In the genomic region with DNA sequence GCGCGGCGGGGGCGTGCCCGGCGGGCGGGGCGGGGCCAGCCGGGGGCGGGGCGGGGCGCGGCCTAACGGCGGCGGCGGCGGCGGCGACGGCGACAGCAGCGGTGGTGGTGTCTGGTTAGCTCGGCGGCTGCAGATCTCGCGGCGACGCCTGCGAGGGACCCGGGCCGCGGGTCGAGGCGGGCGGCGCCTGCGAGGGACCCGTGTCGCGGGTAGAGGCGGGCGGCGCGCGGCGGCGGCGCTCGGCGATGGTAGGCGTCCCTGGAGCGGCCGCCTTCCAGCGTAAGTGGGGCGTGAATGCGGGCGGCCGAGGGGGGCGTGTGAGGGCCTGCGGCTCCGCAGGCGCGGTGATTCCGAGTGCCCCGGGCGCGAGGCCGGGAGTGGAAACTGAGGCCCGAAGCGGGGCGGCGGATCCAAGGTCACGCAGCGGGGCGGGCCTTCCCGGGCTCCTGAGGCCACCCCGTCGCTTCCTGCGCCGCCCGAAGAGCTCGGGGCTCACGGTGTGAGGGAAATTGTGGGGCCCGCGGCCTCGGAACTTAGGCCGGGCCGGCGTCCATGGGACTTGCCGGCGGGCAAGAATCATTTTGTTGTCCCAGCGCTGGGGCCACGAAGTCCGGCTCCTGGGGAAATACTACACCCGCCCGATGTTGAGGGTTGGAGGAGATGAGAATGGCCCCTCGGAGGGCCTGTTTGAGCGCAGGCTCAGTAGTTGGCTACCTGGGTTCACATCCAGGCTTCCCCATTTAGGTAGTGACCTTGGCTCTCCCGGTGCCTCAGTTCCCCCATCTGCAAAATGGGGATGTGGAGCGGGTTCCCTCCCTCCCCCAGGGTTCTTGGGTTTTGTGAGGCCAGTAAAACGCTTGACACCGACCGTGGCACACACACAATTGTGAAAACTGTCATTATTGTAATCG, we compare ENCODE assay signal across 1 cellular context.
TF ChIP-seq lines count a peak whose summit lies in the region.

Gene CBFA2T2, plus strand, starts transcription at position 74 of the 911 bp plus-strand sequence. Its CDS starts 172 bp downstream, at position 246.

TF ChIP-seq in HepG2, 621 proteins besides CTCF, POLR2A, EP300 and RAD21 (continued from another document and continues in another):
- TF ChIP-seq, protein P1, sequence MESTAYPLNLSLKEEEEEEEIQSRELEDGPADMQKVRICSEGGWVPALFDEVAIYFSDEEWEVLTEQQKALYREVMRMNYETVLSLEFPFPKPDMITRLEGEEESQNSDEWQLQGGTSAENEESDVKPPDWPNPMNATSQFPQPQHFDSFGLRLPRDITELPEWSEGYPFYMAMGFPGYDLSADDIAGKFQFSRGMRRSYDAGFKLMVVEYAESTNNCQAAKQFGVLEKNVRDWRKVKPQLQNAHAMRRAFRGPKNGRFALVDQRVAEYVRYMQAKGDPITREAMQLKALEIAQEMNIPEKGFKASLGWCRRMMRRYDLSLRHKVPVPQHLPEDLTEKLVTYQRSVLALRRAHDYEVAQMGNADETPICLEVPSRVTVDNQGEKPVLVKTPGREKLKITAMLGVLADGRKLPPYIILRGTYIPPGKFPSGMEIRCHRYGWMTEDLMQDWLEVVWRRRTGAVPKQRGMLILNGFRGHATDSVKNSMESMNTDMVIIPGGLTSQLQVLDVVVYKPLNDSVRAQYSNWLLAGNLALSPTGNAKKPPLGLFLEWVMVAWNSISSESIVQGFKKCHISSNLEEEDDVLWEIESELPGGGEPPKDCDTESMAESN (CRISPR knock-in tag; conservative IDR thresholded peaks at IDR 0.05): peak; percentile 42; the same call in 1 of the 2 replicates
- TF ChIP-seq NFATC3 (CRISPR knock-in tag; IDR thresholded peaks at IDR 0.05) (peak; percentile 58; the same call in 1 of the 2 replicates), ZNF572 (CRISPR knock-in tag; IDR thresholded peaks at IDR 0.05) (peak; percentile 74; the same call in 1 of the 2 replicates), MXD1 (CRISPR knock-in tag; IDR thresholded peaks at IDR 0.05) (peak; percentile 81), TP53 (CRISPR knock-in tag; conservative IDR thresholded peaks at IDR 0.05) (no peak), CENPBD1 (CRISPR knock-in tag; IDR thresholded peaks at IDR 0.05; ENCODE audit: borderline replicate concordance, low read depth) (peak; percentile 54; the same call in 1 of the 2 replicates), ZNF567 (CRISPR knock-in tag; IDR thresholded peaks at IDR 0.05; ENCODE audit: borderline replicate concordance) (peak; percentile 86; the same call in 1 of the 2 replicates), NPAS2 (CRISPR knock-in tag; IDR thresholded peaks at IDR 0.05; ENCODE audit: borderline replicate concordance) (peak; percentile 84), ZNF513 (CRISPR knock-in tag; conservative IDR thresholded peaks at IDR 0.05) (no peak), FLYWCH1 (CRISPR knock-in tag; IDR thresholded peaks at IDR 0.05) (peak; percentile 57; the same call in 1 of the 2 replicates), ZBTB42 (CRISPR knock-in tag; IDR thresholded peaks at IDR 0.05) (peak; percentile 92), ARID2 (CRISPR knock-in tag; IDR thresholded peaks at IDR 0.05; ENCODE audit: borderline replicate concordance) (peak; percentile 90; the same call in 1 of the 2 replicates), PHF21A (CRISPR knock-in tag; IDR thresholded peaks at IDR 0.05) (peak; percentile 71), JUND (CRISPR knock-in tag; IDR thresholded peaks at IDR 0.05) (no peak; the same call in 1 of the 2 replicates), MIER3 (CRISPR knock-in tag; IDR thresholded peaks at IDR 0.05; ENCODE audit: borderline replicate concordance) (0 out of 2 replicates have a peak, but pooled peaks have one; percentile 7), ZNF253 (CRISPR knock-in tag; IDR thresholded peaks at IDR 0.05; ENCODE audit: borderline replicate concordance) (peak; percentile 85; the same call in 1 of the 2 replicates), ZNF891 (CRISPR knock-in tag; IDR thresholded peaks at IDR 0.05) (peak; percentile 96), SUZ12 (IDR thresholded peaks at IDR 0.05; ENCODE audit: low read depth, low read length) (no peak), NFYB (CRISPR knock-in tag; IDR thresholded peaks at IDR 0.05) (peak; percentile 45; the same call in 1 of the 2 replicates), MAZ (IDR thresholded peaks at IDR 0.05; ENCODE audit: borderline replicate concordance, low read depth, low read length) (peak; percentile 16; the same call in 1 of the 2 replicates), MAZ (CRISPR knock-in tag; IDR thresholded peaks at IDR 0.05; ENCODE audit: low read depth) (peak; percentile 83; the same call in 1 of the 2 replicates), FOXJ3 (CRISPR knock-in tag; IDR thresholded peaks at IDR 0.05; ENCODE audit: borderline replicate concordance) (no peak), YY1 (IDR thresholded peaks at IDR 0.05; ENCODE audit: insufficient read depth, insufficient replicate concordance, low read depth, low read length) (no peak), NFE2L2 (IDR thresholded peaks at IDR 0.05; ENCODE audit: low read length) (no peak), ZNF281 (CRISPR knock-in tag; IDR thresholded peaks at IDR 0.05; ENCODE audit: borderline replicate concordance) (no peak; the same call in 1 of the 2 replicates), MEIS1 (CRISPR knock-in tag; IDR thresholded peaks at IDR 0.05; ENCODE audit: borderline replicate concordance) (peak; percentile 0; the same call in 1 of the 2 replicates), ARNT2 (CRISPR knock-in tag; IDR thresholded peaks at IDR 0.05; ENCODE audit: low read depth) (peak; percentile 95), ZNF816 (CRISPR knock-in tag; IDR thresholded peaks at IDR 0.05; ENCODE audit: borderline replicate concordance) (peak; percentile 69; the same call in 1 of the 2 replicates), HIVEP1 (CRISPR knock-in tag; IDR thresholded peaks at IDR 0.05) (peak; percentile 88; the same call in 1 of the 2 replicates), MED1 (CRISPR knock-in tag; IDR thresholded peaks at IDR 0.05) (0 out of 2 replicates have a peak, but pooled peaks have one; percentile 9), DZIP1 (CRISPR knock-in tag; IDR thresholded peaks at IDR 0.05) (peak; percentile 97), HDAC1 (CRISPR knock-in tag; IDR thresholded peaks at IDR 0.05) (no peak; the same call in none of the 2 replicates), IRF9 (CRISPR knock-in tag; IDR thresholded peaks at IDR 0.05; ENCODE audit: borderline replicate concordance) (no peak; the same call in 1 of the 2 replicates)
- TF ChIP-seq, protein P2, sequence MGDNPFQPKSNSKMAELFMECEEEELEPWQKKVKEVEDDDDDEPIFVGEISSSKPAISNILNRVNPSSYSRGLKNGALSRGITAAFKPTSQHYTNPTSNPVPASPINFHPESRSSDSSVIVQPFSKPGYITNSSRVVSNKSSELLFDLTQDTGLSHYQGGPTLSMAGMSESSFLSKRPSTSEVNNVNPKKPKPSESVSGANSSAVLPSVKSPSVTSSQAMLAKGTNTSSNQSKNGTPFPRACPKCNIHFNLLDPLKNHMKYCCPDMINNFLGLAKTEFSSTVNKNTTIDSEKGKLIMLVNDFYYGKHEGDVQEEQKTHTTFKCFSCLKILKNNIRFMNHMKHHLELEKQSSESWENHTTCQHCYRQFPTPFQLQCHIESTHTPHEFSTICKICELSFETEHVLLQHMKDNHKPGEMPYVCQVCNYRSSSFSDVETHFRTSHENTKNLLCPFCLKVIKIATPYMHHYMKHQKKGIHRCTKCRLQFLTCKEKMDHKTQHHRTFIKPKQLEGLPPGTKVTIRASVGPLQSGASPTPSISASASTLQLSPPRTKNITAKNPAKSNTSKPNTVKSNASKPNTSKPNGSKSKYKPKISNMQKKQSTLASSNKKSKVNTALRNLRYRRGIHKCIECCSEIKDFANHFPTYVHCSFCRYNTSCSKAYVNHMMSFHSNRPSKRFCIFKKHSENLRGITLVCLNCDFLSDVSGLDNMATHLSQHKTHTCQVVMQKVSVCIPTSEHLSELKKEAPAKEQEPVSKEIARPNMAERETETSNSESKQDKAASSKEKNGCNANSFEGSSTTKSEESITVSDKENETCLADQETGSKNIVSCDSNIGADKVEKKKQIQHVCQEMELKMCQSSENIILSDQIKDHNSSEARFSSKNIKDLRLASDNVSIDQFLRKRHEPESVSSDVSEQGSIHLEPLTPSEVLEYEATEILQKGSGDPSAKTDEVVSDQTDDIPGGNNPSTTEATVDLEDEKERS (CRISPR knock-in tag; IDR thresholded peaks at IDR 0.05): peak; percentile 68; the same call in 1 of the 2 replicates
- TF ChIP-seq, protein P3, sequence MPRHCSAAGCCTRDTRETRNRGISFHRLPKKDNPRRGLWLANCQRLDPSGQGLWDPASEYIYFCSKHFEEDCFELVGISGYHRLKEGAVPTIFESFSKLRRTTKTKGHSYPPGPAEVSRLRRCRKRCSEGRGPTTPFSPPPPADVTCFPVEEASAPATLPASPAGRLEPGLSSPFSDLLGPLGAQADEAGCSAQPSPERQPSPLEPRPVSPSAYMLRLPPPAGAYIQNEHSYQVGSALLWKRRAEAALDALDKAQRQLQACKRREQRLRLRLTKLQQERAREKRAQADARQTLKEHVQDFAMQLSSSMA (CRISPR knock-in tag; IDR thresholded peaks at IDR 0.05): peak; percentile 69; the same call in 1 of the 2 replicates
- TF ChIP-seq, protein P4, sequence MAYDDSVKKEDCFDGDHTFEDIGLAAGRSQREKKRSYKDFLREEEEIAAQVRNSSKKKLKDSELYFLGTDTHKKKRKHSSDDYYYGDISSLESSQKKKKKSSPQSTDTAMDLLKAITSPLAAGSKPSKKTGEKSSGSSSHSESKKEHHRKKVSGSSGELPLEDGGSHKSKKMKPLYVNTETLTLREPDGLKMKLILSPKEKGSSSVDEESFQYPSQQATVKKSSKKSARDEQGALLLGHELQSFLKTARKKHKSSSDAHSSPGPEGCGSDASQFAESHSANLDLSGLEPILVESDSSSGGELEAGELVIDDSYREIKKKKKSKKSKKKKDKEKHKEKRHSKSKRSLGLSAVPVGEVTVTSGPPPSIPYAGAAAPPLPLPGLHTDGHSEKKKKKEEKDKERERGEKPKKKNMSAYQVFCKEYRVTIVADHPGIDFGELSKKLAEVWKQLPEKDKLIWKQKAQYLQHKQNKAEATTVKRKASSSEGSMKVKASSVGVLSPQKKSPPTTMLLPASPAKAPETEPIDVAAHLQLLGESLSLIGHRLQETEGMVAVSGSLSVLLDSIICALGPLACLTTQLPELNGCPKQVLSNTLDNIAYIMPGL (CRISPR knock-in tag; IDR thresholded peaks at IDR 0.05; ENCODE audit: borderline replicate concordance in 1 of 2, low read depth in 1 of 2): peak; percentile 67 to 91; a peak in 3 of 4 replicates
